In genomic region chr11:76038608-76039007, GRCh38 we compare ENCODE assay signal across 29 cellular contexts.
"Had no signal": no experiment of that assay in that cellular context is flagged by ENCODE, and none has a peak within 500 bp of the region (broad histone marks: within the 10 kb centered on the region; RNA-seq: fewer than 3 reads in every experiment).

No MANE protein-coding gene starts in this region.

- H3K27me3 Mint-ChIP-seq: stimulated activated memory B cell treated with anti-CD40 and anti-IgM and Interleukin-4, amounts not matched to agents 10 μg/mL and 1 μg/mL and 100 μg/mL, for 72 hours; stimulated activated naive B cell treated with anti-CD40 and anti-IgM and Interleukin-4, amounts not matched to agents 10 μg/mL and 1 μg/mL and 100 μg/mL, for 72 hours; stimulated activated naive CD8-positive, alpha-beta T cell treated with anti-CD3 and anti-CD28 coated beads, Interleukin-15, amount 100 ng/mL, for 72 hours; stimulated activated naive CD8-positive, alpha-beta T cell treated with anti-CD3 and anti-CD28 coated beads, Interleukin-15, Interleukin-2, amounts not matched to agents 100 ng/mL and 50 ng/mL, for 24 hours; type B pancreatic cell had no signal

- H3K4me3 ChIP-seq: stomach, suprapubic skin, testis, thoracic aorta, thyroid gland, tibial artery, tibial nerve, transverse colon, upper lobe of left lung, upper lobe of right lung, uterus, vagina had no signal

- H3K36me3 Mint-ChIP-seq: stimulated activated effector memory CD8-positive, alpha-beta T cell treated with anti-CD3 and anti-CD28 coated beads, Interleukin-12 subunit alpha, Interleukin-12 subunit beta, amount 100 ng/mL, for 72 hours; type B pancreatic cell had no signal

- H3K9me3 Mint-ChIP-seq: stimulated activated effector memory CD8-positive, alpha-beta T cell treated with anti-CD3 and anti-CD28 coated beads, Interleukin-12 subunit alpha, Interleukin-12 subunit beta, amount 100 ng/mL, for 72 hours; stimulated activated memory B cell treated with anti-CD40 and anti-IgM and Interleukin-4, amounts not matched to agents 10 μg/mL and 1 μg/mL and 100 μg/mL, for 72 hours; stimulated activated naive CD8-positive, alpha-beta T cell treated with anti-CD3 and anti-CD28 coated beads, Interleukin-15, amount 100 ng/mL, for 72 hours; stimulated activated naive CD8-positive, alpha-beta T cell treated with anti-CD3 and anti-CD28 coated beads, Interleukin-15, Interleukin-2, amounts not matched to agents 100 ng/mL and 50 ng/mL, for 24 hours; type B pancreatic cell had no signal

- DNase-seq: stimulated activated CD4-positive, alpha-beta T cell treated with anti-CD3 and anti-CD28 coated beads, Interleukin-2, amount 100 ng/mL, for 48 hours; stimulated activated CD4-positive, alpha-beta T cell treated with anti-CD3 and anti-CD28 coated beads, Interleukin-4, amount 100 ng/mL, for 1 hour; stimulated activated CD4-positive, alpha-beta T cell treated with anti-CD3 and anti-CD28 coated beads, Interleukin-4, amount 100 ng/mL, for 24 hours; stimulated activated CD4-positive, alpha-beta T cell treated with anti-CD3 and anti-CD28 coated beads, Interleukin-4, amount 100 ng/mL, for 4 hours; stimulated activated CD8-positive, alpha-beta memory T cell treated with anti-CD3 and anti-CD28 coated beads, Interleukin-4, amount 100 ng/mL, for 48 hours; stimulated activated naive B cell treated with anti-CD40 and anti-IgM and Interleukin-4, amounts not matched to agents 10 μg/mL and 1 μg/mL and 100 μg/mL, for 72 hours; stimulated activated naive CD4-positive, alpha-beta T cell; stimulated activated naive CD4-positive, alpha-beta T cell treated with Interleukin-2 at 50 U/mL for 16 hours; stimulated activated naive CD8-positive, alpha-beta T cell treated with anti-CD3 and anti-CD28 coated beads, Interleukin-15, amount 100 ng/mL, for 72 hours; stimulated activated naive CD8-positive, alpha-beta T cell treated with anti-CD3 and anti-CD28 coated beads, Interleukin-15, Interleukin-2, amounts not matched to agents 100 U/mL and 50 U/mL, for 24 hours; stomach; substantia nigra; testis; thyroid gland; tibial artery; transverse colon; trophoblast cell; upper lobe of left lung; upper lobe of right lung; uterus had no signal

- FAIRE-seq: urothelium cell line had no signal

- H3K27ac ChIP-seq: stomach, suprapubic skin, testis, thoracic aorta, thyroid gland, tibial artery, tibial nerve, transverse colon, upper lobe of left lung, upper lobe of right lung, uterus, vagina had no signal

- H3K4me1 Mint-ChIP-seq: stimulated activated effector memory CD8-positive, alpha-beta T cell treated with anti-CD3 and anti-CD28 coated beads, Interleukin-12 subunit alpha, Interleukin-12 subunit beta, amount 100 ng/mL, for 72 hours; stimulated activated naive CD8-positive, alpha-beta T cell treated with anti-CD3 and anti-CD28 coated beads, Interleukin-15, amount 100 ng/mL, for 72 hours had no signal

- H3K27ac Mint-ChIP-seq: stimulated activated effector memory CD8-positive, alpha-beta T cell treated with anti-CD3 and anti-CD28 coated beads, Interleukin-12 subunit alpha, Interleukin-12 subunit beta, amount 100 ng/mL, for 72 hours; stimulated activated memory B cell treated with anti-CD40 and anti-IgM and Interleukin-4, amounts not matched to agents 10 μg/mL and 1 μg/mL and 100 μg/mL, for 72 hours; stimulated activated naive B cell treated with anti-CD40 and anti-IgM and Interleukin-4, amounts not matched to agents 10 μg/mL and 1 μg/mL and 100 μg/mL, for 72 hours; stimulated activated naive CD8-positive, alpha-beta T cell treated with anti-CD3 and anti-CD28 coated beads, Interleukin-15, amount 100 ng/mL, for 72 hours; stimulated activated naive CD8-positive, alpha-beta T cell treated with anti-CD3 and anti-CD28 coated beads, Interleukin-15, Interleukin-2, amounts not matched to agents 100 ng/mL and 50 ng/mL, for 24 hours; type B pancreatic cell had no signal

- H3K36me3 ChIP-seq: suprapubic skin, thoracic aorta, thyroid gland, tibial artery, transverse colon, upper lobe of left lung, upper lobe of right lung, uterus, vagina had no signal

- H3K27me3 ChIP-seq: stomach, suprapubic skin, testis, thyroid gland, tibial artery, tibial nerve, transverse colon, upper lobe of left lung, upper lobe of right lung, uterus, vagina had no signal

- H3K9me3 ChIP-seq: stomach, suprapubic skin, testis, thoracic aorta, thyroid gland, tibial artery, tibial nerve, transverse colon, upper lobe of left lung, upper lobe of right lung, uterus, vagina had no signal

- H3K4me1 ChIP-seq: suprapubic skin, testis, thyroid gland, transverse colon, upper lobe of left lung, upper lobe of right lung, uterus, vagina had no signal

- ATAC-seq: stimulated activated effector memory CD8-positive, alpha-beta T cell treated with anti-CD3 and anti-CD28 coated beads, Interleukin-12 subunit alpha, Interleukin-12 subunit beta, amount 100 ng/mL, for 72 hours; stimulated activated memory B cell treated with anti-CD40 and anti-IgM and Interleukin-4, amounts not matched to agents 10 μg/mL and 1 μg/mL and 100 μg/mL, for 72 hours; stimulated activated naive B cell treated with anti-CD40 and anti-IgM and Interleukin-4, amounts not matched to agents 10 μg/mL and 1 μg/mL and 100 μg/mL, for 72 hours; stimulated activated naive CD8-positive, alpha-beta T cell treated with anti-CD3 and anti-CD28 coated beads, Interleukin-15, amount 100 ng/mL, for 72 hours; upper lobe of right lung had no signal

- H3K4me3 Mint-ChIP-seq: stimulated activated effector memory CD8-positive, alpha-beta T cell treated with anti-CD3 and anti-CD28 coated beads, Interleukin-12 subunit alpha, Interleukin-12 subunit beta, amount 100 ng/mL, for 72 hours; stimulated activated memory B cell treated with anti-CD40 and anti-IgM and Interleukin-4, amounts not matched to agents 10 μg/mL and 1 μg/mL and 100 μg/mL, for 72 hours; stimulated activated naive B cell treated with anti-CD40 and anti-IgM and Interleukin-4, amounts not matched to agents 10 μg/mL and 1 μg/mL and 100 μg/mL, for 72 hours; stimulated activated naive CD8-positive, alpha-beta T cell treated with anti-CD3 and anti-CD28 coated beads, Interleukin-15, amount 100 ng/mL, for 72 hours; stimulated activated naive CD8-positive, alpha-beta T cell treated with anti-CD3 and anti-CD28 coated beads, Interleukin-15, Interleukin-2, amounts not matched to agents 100 ng/mL and 50 ng/mL, for 24 hours; type B pancreatic cell had no signal
